27 cellular contexts compared by ENCODE assay signal in genomic region chr11:109612481-109612880, GRCh38.
"Had no signal": no experiment of that assay in that cellular context is flagged by ENCODE, and none has a peak within 500 bp of the region (broad histone marks: within the 10 kb centered on the region; RNA-seq: fewer than 3 reads in every experiment).

No MANE protein-coding gene starts in this region.

- FAIRE-seq: frontal cortex, kidney had no signal

- H3K36me3 ChIP-seq: left lung, ovary, transverse colon, uterus had no signal

- DNase-seq: activated CD4-positive, alpha-beta memory T cell treated with anti-CD3 and anti-CD28 coated beads for 36 hours; activated CD4-positive, alpha-beta T cell treated with anti-CD3 and anti-CD28 coated beads for 4 hours; activated CD8-positive, alpha-beta memory T cell treated with anti-CD3 and anti-CD28 coated beads, Interleukin-2, amount 10 ng/mL, durations not matched to agents 7 days and 5 days; activated naive CD4-positive, alpha-beta T cell; activated naive CD8-positive, alpha-beta T cell treated with anti-CD3 and anti-CD28 coated beads for 36 hours; activated T-cell treated with anti-CD3 and anti-CD28 coated beads, Interleukin-2, amount 50 U/mL, for 1 hour; amniotic stem cell; caudate nucleus; effector memory CD8-positive, alpha-beta T cell; head of caudate nucleus; kidney; left lung; mucosa of descending colon; naive thymus-derived CD4-positive, alpha-beta T cell; ovary; psoas muscle; right cardiac atrium; stimulated activated CD4-positive, alpha-beta T cell treated with anti-CD3 and anti-CD28 coated beads, Interleukin-2, amount 100 ng/mL, for 48 hours; T-helper 17 cell; transverse colon; uterus had no signal

- H3K4me3 ChIP-seq: left lung, mucosa of descending colon, ovary, psoas muscle, skin epidermis, transverse colon, uterus had no signal

- H3K27me3 Mint-ChIP-seq: activated CD4-positive, alpha-beta memory T cell treated with anti-CD3 and anti-CD28 coated beads for 36 hours; activated CD8-positive, alpha-beta memory T cell treated with anti-CD3 and anti-CD28 coated beads, Interleukin-2, amount 10 ng/mL, durations not matched to agents 7 days and 5 days; activated T-helper 17 cell treated with anti-CD3 and anti-CD28 coated beads, Interleukin-2, amount 50 U/mL, for 72 hours; effector memory CD8-positive, alpha-beta T cell; memory B cell; naive thymus-derived CD4-positive, alpha-beta T cell; stimulated activated naive CD8-positive, alpha-beta T cell treated with anti-CD3 and anti-CD28 coated beads, Interleukin-15, Interleukin-2, amounts not matched to agents 100 ng/mL and 50 ng/mL, for 24 hours; T-helper 17 cell had no signal

- H3K9me3 Mint-ChIP-seq: activated naive CD8-positive, alpha-beta T cell treated with anti-CD3 and anti-CD28 coated beads for 36 hours; activated T-helper 17 cell treated with anti-CD3 and anti-CD28 coated beads, Interleukin-2, amount 50 U/mL, for 72 hours; memory B cell; stimulated activated naive CD8-positive, alpha-beta T cell treated with anti-CD3 and anti-CD28 coated beads, Interleukin-15, Interleukin-2, amounts not matched to agents 100 ng/mL and 50 ng/mL, for 24 hours had no signal

- H3K27ac Mint-ChIP-seq: activated CD4-positive, alpha-beta memory T cell treated with anti-CD3 and anti-CD28 coated beads for 36 hours; activated CD8-positive, alpha-beta memory T cell treated with anti-CD3 and anti-CD28 coated beads, Interleukin-2, amount 10 ng/mL, durations not matched to agents 7 days and 5 days; activated naive CD8-positive, alpha-beta T cell treated with anti-CD3 and anti-CD28 coated beads for 36 hours; activated T-helper 17 cell treated with anti-CD3 and anti-CD28 coated beads, Interleukin-2, amount 50 U/mL, for 72 hours; effector memory CD8-positive, alpha-beta T cell; memory B cell; naive thymus-derived CD4-positive, alpha-beta T cell; stimulated activated naive CD8-positive, alpha-beta T cell treated with anti-CD3 and anti-CD28 coated beads, Interleukin-15, Interleukin-2, amounts not matched to agents 100 ng/mL and 50 ng/mL, for 24 hours; T-helper 17 cell had no signal

- H3K4me1 Mint-ChIP-seq: activated CD8-positive, alpha-beta memory T cell treated with anti-CD3 and anti-CD28 coated beads, Interleukin-2, amount 10 ng/mL, durations not matched to agents 7 days and 5 days; activated naive CD8-positive, alpha-beta T cell treated with anti-CD3 and anti-CD28 coated beads for 36 hours; activated T-helper 17 cell treated with anti-CD3 and anti-CD28 coated beads, Interleukin-2, amount 50 U/mL, for 72 hours; memory B cell; T-helper 17 cell had no signal

- ATAC-seq: activated CD8-positive, alpha-beta memory T cell treated with anti-CD3 and anti-CD28 coated beads, Interleukin-2, amount 10 ng/mL, durations not matched to agents 7 days and 5 days; activated T-helper 17 cell treated with anti-CD3 and anti-CD28 coated beads, Interleukin-2, amount 50 U/mL, for 72 hours; effector memory CD8-positive, alpha-beta T cell; left lung; mucosa of descending colon; naive thymus-derived CD4-positive, alpha-beta T cell; psoas muscle; right cardiac atrium; T-helper 17 cell had no signal

- H3K4me1 ChIP-seq: left lung, psoas muscle, transverse colon, uterus had no signal

- H3K9me3 ChIP-seq: left lung, mucosa of descending colon, ovary, psoas muscle, transverse colon, uterus had no signal

- H3K4me3 Mint-ChIP-seq: activated CD4-positive, alpha-beta memory T cell treated with anti-CD3 and anti-CD28 coated beads for 36 hours; activated CD8-positive, alpha-beta memory T cell treated with anti-CD3 and anti-CD28 coated beads, Interleukin-2, amount 10 ng/mL, durations not matched to agents 7 days and 5 days; activated naive CD8-positive, alpha-beta T cell treated with anti-CD3 and anti-CD28 coated beads for 36 hours; activated T-helper 17 cell treated with anti-CD3 and anti-CD28 coated beads, Interleukin-2, amount 50 U/mL, for 72 hours; effector memory CD8-positive, alpha-beta T cell; memory B cell; naive thymus-derived CD4-positive, alpha-beta T cell; stimulated activated naive CD8-positive, alpha-beta T cell treated with anti-CD3 and anti-CD28 coated beads, Interleukin-15, Interleukin-2, amounts not matched to agents 100 ng/mL and 50 ng/mL, for 24 hours; T-helper 17 cell had no signal

- H3K27me3 ChIP-seq: left lung, ovary, transverse colon, uterus had no signal

- H3K36me3 Mint-ChIP-seq: activated CD4-positive, alpha-beta memory T cell treated with anti-CD3 and anti-CD28 coated beads for 36 hours; activated CD8-positive, alpha-beta memory T cell treated with anti-CD3 and anti-CD28 coated beads, Interleukin-2, amount 10 ng/mL, durations not matched to agents 7 days and 5 days; activated naive CD8-positive, alpha-beta T cell treated with anti-CD3 and anti-CD28 coated beads for 36 hours; memory B cell; naive thymus-derived CD4-positive, alpha-beta T cell had no signal

- H3K27ac ChIP-seq: epithelial cell of prostate, left lung, ovary, psoas muscle, skin epidermis, transverse colon, uterus had no signal
